ENCODE assay signal across 9 cellular contexts in the genomic region with DNA sequence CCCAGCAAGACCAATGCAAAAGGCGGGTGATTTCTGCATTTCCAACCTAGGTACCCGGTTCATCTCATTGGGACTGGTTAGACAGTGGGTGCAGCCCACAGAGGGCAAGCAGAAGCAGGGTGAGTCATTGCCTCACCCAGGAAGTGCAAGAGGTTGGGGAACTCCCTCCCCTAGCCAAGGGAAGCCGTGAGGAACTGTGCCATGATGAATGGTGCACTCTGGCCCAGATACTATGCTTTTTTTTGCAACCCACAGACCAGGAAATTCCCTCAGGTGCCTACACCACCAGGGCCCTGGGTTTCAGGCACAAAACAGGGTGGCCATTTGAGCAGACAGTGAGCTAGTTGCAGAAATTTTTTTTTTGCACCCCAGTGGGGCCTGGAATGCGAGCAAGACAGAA.
A peak's percentile ranks its signal among the peaks of the same experiment; 100 is the strongest.
DNase-seq lines count a peak whose midpoint lies in the region; ATAC-seq, FAIRE-seq and TF ChIP-seq lines count a peak whose summit lies in the region.
"Had no signal": no experiment of that assay in that cellular context is flagged by ENCODE, and none has a peak within 500 bp of the region (broad histone marks: within the 10 kb centered on the region; RNA-seq: fewer than 3 reads in every experiment).

No MANE protein-coding gene starts in this region.

- H3K4me2 ChIP-seq in HCT116 (ENCODE audit: low read length) (peak overlapping the region; percentile 29), mesendoderm (ENCODE audit: low read length) (no peak overlapping the region)

- H2BK15ac ChIP-seq in mesendoderm (replicated peaks; ENCODE audit: low read depth): no peak overlapping the region

- RAD21 ChIA-PET in HCT116 (lab: Charles Lee; ENCODE audit: low non-redundant PET in 1 of 2, low total read pairs in 2 of 2, uncharacterized antibody in 2 of 2, unreplicated experiment in 2 of 2): no interaction called here

- POLR2A ChIA-PET in HCT116 (lab: Charles Lee) (no interaction called here), RWPE1 (lab: Yijun Ruan, JAX; ENCODE audit: low non-redundant PET) (no interaction called here)

- CTCF ChIA-PET in HCT116 (lab: Charles Lee) (no interaction called here), RWPE1 (lab: Yijun Ruan, JAX) (no interaction called here)

- no peak overlapping the region for H3K23ac ChIP-seq in mesendoderm (ENCODE audit: low read length)

- no peaks in the 10 kb centered on the region for H3K9me3 ChIP-seq in HCT116 (ENCODE audit: control insufficient read depth in 1 of 2, insufficient read depth in 1 of 2, low read depth in 1 of 2, low read length in 2 of 2)
- H3K9me3 ChIP-seq in left lung: peaks cover 0 to 31% of the 10 kb centered on the region in 2 donors

- H4K5ac ChIP-seq in mesendoderm (ENCODE audit: low read length): no peak overlapping the region

- no peak overlapping the region for H3K56ac ChIP-seq in mesendoderm (ENCODE audit: low read length)

- H3K36me3 ChIP-seq in HCT116 (ENCODE audit: control insufficient read depth in 1 of 2, insufficient read depth in 2 of 2, low read length in 2 of 2): no peaks in the 10 kb centered on the region
- no peaks in the 10 kb centered on the region for H3K36me3 ChIP-seq in left lung
- H3K36me3 ChIP-seq in mesendoderm (ENCODE audit: control insufficient read depth, insufficient read depth, low read length): no peaks in the 10 kb centered on the region

- H3K27ac ChIP-seq in HCT116 (ENCODE audit: low read depth, low read length) (no peak overlapping the region), RWPE1 (peak overlapping the region; percentile 35; the same call in 1 of the 2 replicates), left lung (no peak overlapping the region), mesendoderm (ENCODE audit: low read depth, low read length) (no peak overlapping the region)

- H3K79me1 ChIP-seq in mesendoderm (ENCODE audit: low read length): no peaks in the 10 kb centered on the region

- H3K27me3 ChIP-seq in HCT116 (ENCODE audit: insufficient read depth, low read length) (no peaks in the 10 kb centered on the region), left lung (no peaks in the 10 kb centered on the region), mesendoderm (ENCODE audit: insufficient read depth, low read length, poor library complexity) (no peaks in the 10 kb centered on the region)

- DNase-seq in GM12892 (ENCODE audit: insufficient read length) (no peak), HCT116 (ENCODE audit: low read depth, low spot score) (no peak), RWPE1 (ENCODE audit: low spot score) (no peak), left lung (no peak), mesendoderm (no peak), NCI-H2171 (lab: John Stamatoyannopoulos, UW) (no peak), NCI-H187 treated with DMSO at 0.1 percent for 48 hours (lab: John Stamatoyannopoulos, UW) (no peak)

- TF ChIP-seq RAD21 in HCT116 (IDR thresholded peaks at IDR 0.05; ENCODE audit: low read depth): no peak

- no peaks in the 10 kb centered on the region for H4K20me1 ChIP-seq in HCT116 (ENCODE audit: insufficient read depth)

- no CpG with 5 or more reads among the region's 4 CpGs for WGBS in mesendoderm (ENCODE audit: extremely low coverage, insufficient coverage, low lambda C conversion rate)

- H3K4me3 ChIP-seq in HCT116 (replicated peaks in 1 of 2; ENCODE audit: low read depth in 1 of 2, low read length in 2 of 2): no peak overlapping the region
- no peak overlapping the region for H3K4me3 ChIP-seq in left lung
- H3K4me3 ChIP-seq in mesendoderm (ENCODE audit: low read length): no peak overlapping the region

- BruUV-seq in HCT116 (replicated peaks; lab: Mats Ljungman, UMichigan): no TSS peak

- TF ChIP-seq POLR2A in GM12892 (IDR thresholded peaks at IDR 0.05; ENCODE audit: low read depth, low read length): no peak
- no peak for TF ChIP-seq POLR2A in HCT116 (IDR thresholded peaks at IDR 0.05; ENCODE audit: borderline replicate concordance, extremely low read depth, insufficient read depth, insufficient read length)

- no peak overlapping the region for H4K8ac ChIP-seq in mesendoderm (ENCODE audit: low read depth, low read length)

- H2BK120ac ChIP-seq in mesendoderm (ENCODE audit: low read depth, low read length): no peak overlapping the region

- H3K4me1 ChIP-seq in HCT116 (ENCODE audit: control insufficient read depth in 1 of 2, insufficient read depth in 2 of 2, low read length in 2 of 2) (peaks cover 8 to 12% of the 10 kb centered on the region in 2 experiments), left lung (no peaks in the 10 kb centered on the region), mesendoderm (ENCODE audit: control insufficient read depth, low read depth, low read length) (no peaks in the 10 kb centered on the region)

- H3K4ac ChIP-seq in mesendoderm (ENCODE audit: low read depth, low read length): no peak overlapping the region

- H2AFZ ChIP-seq in HCT116 (ENCODE audit: low read depth, low read length, poor library complexity, severe bottlenecking): no peak overlapping the region

- TF ChIP-seq CTCF in HCT116 (IDR thresholded peaks at IDR 0.05 in 2 of 3, conservative IDR thresholded peaks at IDR 0.05 in 1 of 3; ENCODE audit: borderline replicate concordance in 1 of 3, insufficient read depth in 1 of 3, low read depth in 2 of 3, low read length in 2 of 3): no peak
- TF ChIP-seq CTCF in RWPE1 (conservative IDR thresholded peaks at IDR 0.05; ENCODE audit: low read depth): no peak
- no peak for TF ChIP-seq CTCF in left lung (IDR thresholded peaks at IDR 0.05)

- H2BK5ac ChIP-seq in mesendoderm (ENCODE audit: low read length): no peak overlapping the region

- H3K9ac ChIP-seq in HCT116 (ENCODE audit: low read length) (no peak overlapping the region), mesendoderm (ENCODE audit: low read length) (no peak overlapping the region)

- H3K79me2 ChIP-seq in HCT116 (ENCODE audit: insufficient read depth, low read length): no peaks in the 10 kb centered on the region
- no peaks in the 10 kb centered on the region for H3K79me2 ChIP-seq in mesendoderm (ENCODE audit: control insufficient read depth, insufficient read depth, low read length)

- peak; percentile 97 for FAIRE-seq in GM12892 (lab: Jason Lieb, UNC)
- FAIRE-seq: G401.6 had no signal

- H3K18ac ChIP-seq in mesendoderm (ENCODE audit: low read length): no peak overlapping the region

- H3K9me2 ChIP-seq in HCT116 (ENCODE audit: insufficient read depth): no peaks in the 10 kb centered on the region

- intact Hi-C loops in HCT116 (cut with micrococcal nuclease) (no loop called here), left lung (cut with DNase I) (no loop called here)

- no peak overlapping the region for H2AK5ac ChIP-seq in mesendoderm (ENCODE audit: low read length)

- ATAC-seq in HCT116: peak; percentile 55
- peak; percentile 95 for ATAC-seq in esophagus mucosa
- no peak for ATAC-seq in left lung

TF ChIP-seq in HCT116, 20 proteins besides CTCF, POLR2A, EP300 and RAD21 (continues in another document):
- peak; percentile 30; the same call in 1 of the 2 replicates for TF ChIP-seq FOSL1 (IDR thresholded peaks at IDR 0.05; ENCODE audit: low read depth)
- no peak for TF ChIP-seq ZNF274 (IDR thresholded peaks at IDR 0.05; ENCODE audit: low read depth, low read length)
- TF ChIP-seq ATF3 (IDR thresholded peaks at IDR 0.05): no peak
- no peak for TF ChIP-seq MAX (IDR thresholded peaks at IDR 0.05)
- TF ChIP-seq EZH2phosphoT487 (IDR thresholded peaks at IDR 0.05; ENCODE audit: borderline replicate concordance): no peak
- no peak for TF ChIP-seq POLR2AphosphoS5 (IDR thresholded peaks at IDR 0.05; ENCODE audit: low read depth, low read length)
- no peak for TF ChIP-seq SIN3A (IDR thresholded peaks at IDR 0.05; ENCODE audit: low read depth)
- TF ChIP-seq EGR1 (IDR thresholded peaks at IDR 0.05; ENCODE audit: low read depth): no peak
- no peak for TF ChIP-seq CEBPB (IDR thresholded peaks at IDR 0.05; ENCODE audit: low read depth)
- TF ChIP-seq EZH2 (IDR thresholded peaks at IDR 0.05): no peak
- TF ChIP-seq JUND (IDR thresholded peaks at IDR 0.05): peak; percentile 32; the same call in 1 of the 2 replicates
- no peak for TF ChIP-seq TCF7L2 (IDR thresholded peaks at IDR 0.05; ENCODE audit: borderline replicate concordance, extremely low read depth, insufficient read depth, insufficient read length)
- TF ChIP-seq CBX3 (IDR thresholded peaks at IDR 0.05; ENCODE audit: low read depth): peak; percentile 67; the same call in 1 of the 2 replicates
- TF ChIP-seq SRF (IDR thresholded peaks at IDR 0.05; ENCODE audit: low read depth): no peak
- TF ChIP-seq, protein P1, sequence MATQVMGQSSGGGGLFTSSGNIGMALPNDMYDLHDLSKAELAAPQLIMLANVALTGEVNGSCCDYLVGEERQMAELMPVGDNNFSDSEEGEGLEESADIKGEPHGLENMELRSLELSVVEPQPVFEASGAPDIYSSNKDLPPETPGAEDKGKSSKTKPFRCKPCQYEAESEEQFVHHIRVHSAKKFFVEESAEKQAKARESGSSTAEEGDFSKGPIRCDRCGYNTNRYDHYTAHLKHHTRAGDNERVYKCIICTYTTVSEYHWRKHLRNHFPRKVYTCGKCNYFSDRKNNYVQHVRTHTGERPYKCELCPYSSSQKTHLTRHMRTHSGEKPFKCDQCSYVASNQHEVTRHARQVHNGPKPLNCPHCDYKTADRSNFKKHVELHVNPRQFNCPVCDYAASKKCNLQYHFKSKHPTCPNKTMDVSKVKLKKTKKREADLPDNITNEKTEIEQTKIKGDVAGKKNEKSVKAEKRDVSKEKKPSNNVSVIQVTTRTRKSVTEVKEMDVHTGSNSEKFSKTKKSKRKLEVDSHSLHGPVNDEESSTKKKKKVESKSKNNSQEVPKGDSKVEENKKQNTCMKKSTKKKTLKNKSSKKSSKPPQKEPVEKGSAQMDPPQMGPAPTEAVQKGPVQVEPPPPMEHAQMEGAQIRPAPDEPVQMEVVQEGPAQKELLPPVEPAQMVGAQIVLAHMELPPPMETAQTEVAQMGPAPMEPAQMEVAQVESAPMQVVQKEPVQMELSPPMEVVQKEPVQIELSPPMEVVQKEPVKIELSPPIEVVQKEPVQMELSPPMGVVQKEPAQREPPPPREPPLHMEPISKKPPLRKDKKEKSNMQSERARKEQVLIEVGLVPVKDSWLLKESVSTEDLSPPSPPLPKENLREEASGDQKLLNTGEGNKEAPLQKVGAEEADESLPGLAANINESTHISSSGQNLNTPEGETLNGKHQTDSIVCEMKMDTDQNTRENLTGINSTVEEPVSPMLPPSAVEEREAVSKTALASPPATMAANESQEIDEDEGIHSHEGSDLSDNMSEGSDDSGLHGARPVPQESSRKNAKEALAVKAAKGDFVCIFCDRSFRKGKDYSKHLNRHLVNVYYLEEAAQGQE (IDR thresholded peaks at IDR 0.05; ENCODE audit: low read depth): no peak
- peak; percentile 22; the same call in 1 of the 2 replicates for TF ChIP-seq SP1 (IDR thresholded peaks at IDR 0.05; ENCODE audit: low read depth)
